Comparison of ENCODE assay signal across 14 cellular contexts in genomic region chr4:41437264-41437566, GRCh38.
DNase-seq lines count a peak whose midpoint lies in the region; ATAC-seq, FAIRE-seq and TF ChIP-seq lines count a peak whose summit lies in the region.
"Had no signal": no experiment of that assay in that cellular context is flagged by ENCODE, and none has a peak within 500 bp of the region (broad histone marks: within the 10 kb centered on the region; RNA-seq: fewer than 3 reads in every experiment).

No MANE protein-coding gene starts in this region.

- H3K9ac ChIP-seq in H1 (replicated peaks in 1 of 4; ENCODE audit: extremely low read depth in 1 of 4, low read depth in 3 of 4, low read length in 3 of 4) (no peak overlapping the region), neural progenitor cell (no peak overlapping the region)
- H3K9ac ChIP-seq: GM23248 had no signal

- no peak overlapping the region for H3K18ac ChIP-seq in H1 (ENCODE audit: extremely low read depth, low read length)

- no peak overlapping the region for H2BK5ac ChIP-seq in H1 (ENCODE audit: low read depth, low read length)

- no peak overlapping the region for H3K4me3 ChIP-seq in H1 (ENCODE audit: extremely low read depth in 1 of 4, insufficient read depth in 2 of 4, low read depth in 3 of 4, low read length in 4 of 4)
- H3K4me3 ChIP-seq in neural progenitor cell = no peak overlapping the region
- H3K4me3 ChIP-seq: GM23248, lung had no signal

- POLR2A ChIA-PET in H1 (lab: Charles Lee; ENCODE audit: partially characterized antibody) (no interaction called here), WTC11 (lab: Charles Lee) (no interaction called here)

- peaks cover 9% of the 10 kb centered on the region for H3F3A ChIP-seq in neural progenitor cell (ENCODE audit: low read depth)

- no peak overlapping the region for H2AK5ac ChIP-seq in H1 (ENCODE audit: low read depth, low read length)

- ATAC-seq in HG02938 (IDR thresholded peaks at IDR 0.05; ENCODE audit: unreplicated experiment) (no peak), HG02642 (IDR thresholded peaks at IDR 0.05; ENCODE audit: poor library complexity, unreplicated experiment) (no peak), WTC11 (no peak)

- H3K23ac ChIP-seq in H1 (ENCODE audit: insufficient read length) = no peak overlapping the region

- no peaks in the 10 kb centered on the region for H3K79me1 ChIP-seq in H1 (ENCODE audit: low read depth, low read length)

- H3K79me2 ChIP-seq in H1 (ENCODE audit: control insufficient read depth in 1 of 2, insufficient read depth in 2 of 2, low read length in 2 of 2) = no peaks in the 10 kb centered on the region
- no peaks in the 10 kb centered on the region for H3K79me2 ChIP-seq in neural progenitor cell (ENCODE audit: low read depth)

- no peaks in the 10 kb centered on the region for H3K27me3 Mint-ChIP-seq in neural progenitor cell (ENCODE audit: insufficient read depth, low read depth)
- H3K27me3 Mint-ChIP-seq in WTC11 (ENCODE audit: low read depth) = peaks cover 24% of the 10 kb centered on the region
- H3K27me3 Mint-ChIP-seq: CD4-positive, CD25-positive, alpha-beta regulatory T cell had no signal

- H3K27ac Mint-ChIP-seq in neural progenitor cell = peak overlapping the region; percentile 62
- no peak overlapping the region for H3K27ac Mint-ChIP-seq in WTC11
- H3K27ac Mint-ChIP-seq: CD4-positive, CD25-positive, alpha-beta regulatory T cell had no signal

- H2BK15ac ChIP-seq in H1 (ENCODE audit: low read length) = no peak overlapping the region

- H3K4me2 ChIP-seq in H1 (ENCODE audit: insufficient read depth in 1 of 2, low read depth in 2 of 2, low read length in 2 of 2) = no peak overlapping the region
- peak overlapping the region; percentile 22 for H3K4me2 ChIP-seq in neural progenitor cell

- CTCF ChIA-PET in H1 (lab: Charles Lee; ENCODE audit: partially characterized antibody) = interaction anchor here (0.8 to 1.8 kb wide), 2 partner anchors 9 to 10 kb away, joined by 3 to 6 read pairs; no protein-coding TSS in a partner anchor
- CTCF ChIA-PET in WTC11 (lab: Charles Lee) = no interaction called here

- H3K14ac ChIP-seq in H1 (ENCODE audit: insufficient read length) = no peak overlapping the region

- TF ChIP-seq POLR2A in H1 (IDR thresholded peaks at IDR 0.05; ENCODE audit: control extremely low read depth in 1 of 2, low read depth in 2 of 2, low read length in 2 of 2) = no peak

- H4K5ac ChIP-seq in H1 (ENCODE audit: insufficient read length, low read depth, low read length) = no peak overlapping the region

- no peak overlapping the region for H3K4ac ChIP-seq in H1 (replicated peaks; ENCODE audit: insufficient read length, low read depth, low read length)

- no peaks in the 10 kb centered on the region for H3K36me3 Mint-ChIP-seq in neural progenitor cell
- peaks cover 4% of the 10 kb centered on the region; the same call in 1 of the 2 replicates for H3K36me3 Mint-ChIP-seq in WTC11
- H3K36me3 Mint-ChIP-seq: CD4-positive, CD25-positive, alpha-beta regulatory T cell had no signal

- TF ChIP-seq RAD21 in H1 (IDR thresholded peaks at IDR 0.05 in 1 of 2, conservative IDR thresholded peaks at IDR 0.05 in 1 of 2; ENCODE audit: low read depth in 2 of 2, low read length in 2 of 2) = no peak

- H3K9me3 Mint-ChIP-seq in neural progenitor cell (peaks cover 9% of the 10 kb centered on the region), WTC11 (peaks cover 8% of the 10 kb centered on the region)

- H2AFZ ChIP-seq in H1 (ENCODE audit: low read length) (no peak overlapping the region), neural progenitor cell (replicated peaks) (peak overlapping the region; percentile 15)
- H2AFZ ChIP-seq: GM23248 had no signal

- no peak overlapping the region for H4K8ac ChIP-seq in H1 (ENCODE audit: extremely low read depth, insufficient read depth, low read length)

- FAIRE-seq in HTR-8/SVneo (lab: Jason Lieb, UNC) (peak; percentile 62), H1 (lab: Jason Lieb, UNC) (no peak)

- H3K27me3 ChIP-seq in H1 (replicated peaks in 1 of 4; ENCODE audit: control insufficient read depth in 3 of 4, extremely low read depth in 1 of 4, insufficient read depth in 3 of 4, low read length in 3 of 4) (no peaks in the 10 kb centered on the region), neural progenitor cell (no peaks in the 10 kb centered on the region)

- H3K9me3 ChIP-seq in H1 (ENCODE audit: insufficient read depth in 2 of 2, low read depth in 1 of 2, low read length in 1 of 2) (no peaks in the 10 kb centered on the region), neural progenitor cell (ENCODE audit: low read depth) (no peaks in the 10 kb centered on the region)

- H4K91ac ChIP-seq in H1 (replicated peaks; ENCODE audit: insufficient read length, low read length) = no peak overlapping the region

- H3K4me1 ChIP-seq in H1 (replicated peaks in 1 of 4; ENCODE audit: control insufficient read depth in 3 of 4, insufficient read depth in 4 of 4, low read length in 3 of 4) (peaks cover 2 to 17% (median 8%) of the 10 kb centered on the region in 4 experiments), neural progenitor cell (peaks cover 35% of the 10 kb centered on the region)

- H3K36me3 ChIP-seq in H1 (ENCODE audit: control insufficient read depth in 2 of 4, insufficient read depth in 4 of 4, low read length in 3 of 4) = no peaks in the 10 kb centered on the region
- H3K36me3 ChIP-seq in neural progenitor cell = no peaks in the 10 kb centered on the region

- H3K56ac ChIP-seq in H1 (replicated peaks; ENCODE audit: insufficient read length, low read depth, low read length) = no peak overlapping the region

- peaks cover 40% of the 10 kb centered on the region for H3K4me1 Mint-ChIP-seq in neural progenitor cell
- H3K4me1 Mint-ChIP-seq in WTC11 = peaks cover 42% of the 10 kb centered on the region
- H3K4me1 Mint-ChIP-seq: CD4-positive, CD25-positive, alpha-beta regulatory T cell had no signal

- TF ChIP-seq CTCF in H1 (IDR thresholded peaks at IDR 0.05; ENCODE audit: control extremely low read depth in 1 of 3, insufficient read depth in 1 of 3, low read depth in 1 of 3, low read length in 3 of 3) (no peak), neural progenitor cell (IDR thresholded peaks at IDR 0.05) (no peak), GM10266 (IDR thresholded peaks at IDR 0.05; ENCODE audit: control insufficient read depth, insufficient read depth, low read depth, missing control alignments) (no peak), WTC11 (IDR thresholded peaks at IDR 0.05) (no peak)

- H2BK120ac ChIP-seq in H1 (replicated peaks; ENCODE audit: low read depth, low read length) = no peak overlapping the region

- peak overlapping the region; percentile 76; the same call in 1 of the 2 replicates for H2BK20ac ChIP-seq in H1 (ENCODE audit: low read length)

- TF ChIP-seq EP300 in H1 (IDR thresholded peaks at IDR 0.05; ENCODE audit: borderline replicate concordance in 1 of 2, low read depth in 2 of 2, low read length in 2 of 2) = no peak

- H4K20me1 ChIP-seq in H1 (replicated peaks in 1 of 2; ENCODE audit: control insufficient read depth in 1 of 2, insufficient read depth in 2 of 2, low read length in 2 of 2) (no peaks in the 10 kb centered on the region), neural progenitor cell (ENCODE audit: low read depth) (no peaks in the 10 kb centered on the region)

- H3K27ac ChIP-seq in H1 (ENCODE audit: low read depth, low read length) = no peak overlapping the region
- no peak overlapping the region for H3K27ac ChIP-seq in neural progenitor cell
- H3K27ac ChIP-seq: GM23248 had no signal

- H3K23me2 ChIP-seq in H1 (ENCODE audit: low read depth, low read length) = no peaks in the 10 kb centered on the region; the same call in 1 of the 2 replicates

- no peak overlapping the region for H2BK12ac ChIP-seq in H1 (ENCODE audit: low read depth, low read length)

- WGBS in H1 (ENCODE audit: extremely low coverage in 1 of 2, insufficient coverage in 1 of 2, insufficient read length in 1 of 2, insufficient replicate concordance in 2 of 2, low coverage in 1 of 2, low lambda C conversion rate in 2 of 2, missing lambda C conversion rate in 1 of 2), 2 experiments = 79% methylated on average over 1 of the region's 1 CpG; no CpG with 5 or more reads in 1 of the 2 experiments

- H3K4me3 Mint-ChIP-seq in neural progenitor cell (peak overlapping the region; percentile 11), WTC11 (no peak overlapping the region)
- H3K4me3 Mint-ChIP-seq: CD4-positive, CD25-positive, alpha-beta regulatory T cell had no signal

- DNase-seq in D341Med (ENCODE audit: low spot score) (peak; percentile 55), HTR-8/SVneo (ENCODE audit: insufficient read length, low spot score) (no peak), H1 (ENCODE audit: low read depth in 1 of 2, low spot score in 2 of 2) (no peak), neural progenitor cell (ENCODE audit: low spot score) (peak; percentile 57), GM10266 (ENCODE audit: extremely low spot score) (no peak), WTC11 (ENCODE audit: low spot score) (no peak)
- DNase-seq: amygdala; CD4-positive, CD25-positive, alpha-beta regulatory T cell; GM23248; NCI-H187; SW 1271 had no signal

TF ChIP-seq in H1, 55 proteins besides CTCF, POLR2A, EP300 and RAD21:
- TF ChIP-seq TEAD4 (IDR thresholded peaks at IDR 0.05; ENCODE audit: low read depth, low read length) = no peak
- TF ChIP-seq RXRA (IDR thresholded peaks at IDR 0.05; ENCODE audit: insufficient read depth, low read depth, low read length) = no peak
- no peak for TF ChIP-seq RFX5 (IDR thresholded peaks at IDR 0.05; ENCODE audit: borderline replicate concordance, low read depth, low read length)
- TF ChIP-seq JUND (IDR thresholded peaks at IDR 0.05; ENCODE audit: low read length) = no peak
- TF ChIP-seq NRF1 (IDR thresholded peaks at IDR 0.05; ENCODE audit: low read depth, low read length) = no peak
- TF ChIP-seq BACH1 (IDR thresholded peaks at IDR 0.05; ENCODE audit: low read length) = no peak
- TF ChIP-seq JUN (IDR thresholded peaks at IDR 0.05; ENCODE audit: low read depth, low read length) = no peak
- TF ChIP-seq NANOG (IDR thresholded peaks at IDR 0.05; ENCODE audit: insufficient read depth, low read depth, low read length, poor library complexity, severe bottlenecking) = no peak
- TF ChIP-seq SIX5 (IDR thresholded peaks at IDR 0.05; ENCODE audit: low read depth, low read length) = no peak

TF ChIP-seq in WTC11, 78 proteins besides CTCF, POLR2A, EP300 and RAD21 (continues in another document):
- TF ChIP-seq USF1 (CRISPR knock-in tag; IDR thresholded peaks at IDR 0.05) (no peak), SOX15 (CRISPR knock-in tag; IDR thresholded peaks at IDR 0.05) (no peak), ZNF317 (CRISPR knock-in tag; IDR thresholded peaks at IDR 0.05; ENCODE audit: borderline replicate concordance, low read depth) (no peak)

Comparison
In these comparisons a context has a peak if more than half of its experiments do, and no peak if none do; other contexts are left out.
1. DNase-seq: peak in D341Med (single experiment) and neural progenitor cell (single experiment); none in HTR-8/SVneo (single experiment), H1 (0 of 2), GM10266 (single experiment) and WTC11 (single experiment).